In the genomic region with DNA sequence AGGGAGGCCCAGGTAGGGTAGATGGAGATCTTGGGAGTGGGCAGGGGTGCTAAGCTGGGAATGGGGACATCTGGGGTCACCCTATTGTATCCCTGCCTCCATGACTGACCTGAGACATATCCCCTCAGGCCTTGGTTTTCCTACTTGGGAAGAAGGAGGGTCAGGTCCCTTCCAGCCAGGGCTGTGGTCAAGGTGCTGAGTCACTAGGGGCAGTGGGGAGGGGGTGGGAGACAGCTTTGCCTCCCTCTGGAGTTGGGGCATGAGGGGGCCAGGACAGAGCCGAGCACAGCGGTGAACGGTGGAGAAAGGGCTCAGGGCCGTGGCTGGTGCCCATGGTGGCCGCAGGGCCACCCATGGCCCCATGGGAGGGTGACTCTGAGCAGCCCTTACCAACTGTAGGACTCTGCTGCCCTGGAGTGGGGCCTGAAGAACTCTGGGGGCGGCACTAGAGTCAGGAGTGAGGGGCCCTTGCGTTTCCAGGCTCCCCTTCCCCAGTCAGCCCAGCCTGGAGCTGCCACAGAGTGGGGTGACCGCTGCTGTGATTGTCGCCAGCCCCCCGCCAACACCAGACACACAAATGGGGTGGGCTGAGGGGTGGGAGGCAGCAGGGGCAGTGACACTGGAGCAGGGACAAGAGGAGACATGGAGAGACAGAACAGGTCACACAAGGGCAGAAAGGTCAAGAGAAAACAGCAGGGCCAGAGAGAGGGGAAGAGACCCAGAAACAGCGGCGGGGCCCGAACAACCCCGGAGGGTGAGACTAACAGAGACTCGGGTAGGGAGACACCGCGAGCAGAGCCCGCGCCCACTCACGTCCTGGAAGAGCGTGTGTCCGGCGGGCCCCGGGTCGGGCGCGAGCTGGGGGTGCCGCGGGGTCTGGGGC, we compare ENCODE assay signal across 8 cellular contexts. TPM values are rescaled to one million over a fixed set of nuclear protein-coding genes. Genes with fewer than 3 reads are reported as not detected.
DNase-seq lines count a peak whose midpoint lies in the region; ATAC-seq lines count a peak whose summit lies in the region.

No MANE protein-coding gene starts in this region.

- DNase-seq in NCI-H526 treated with DMSO at 0.1 percent for 48 hours (lab: John Stamatoyannopoulos, UW) (peak; percentile 56), NCI-H526 (lab: John Stamatoyannopoulos, UW) (no peak), HT-29 (ENCODE audit: low spot score) (peak; percentile 44), left lobe of liver (ENCODE audit: low spot score) (no peak), superior temporal gyrus (ENCODE audit: extremely low spot score) (peak; percentile 8)
- DNase-seq in effector CD4-positive, alpha-beta T cell: no peak

- ATAC-seq in left lobe of liver (peak; percentile 12), GM19455 (IDR thresholded peaks at IDR 0.05; ENCODE audit: unreplicated experiment) (no peak)

- peak overlapping the region; percentile 77 for H3K27ac ChIP-seq in angular gyrus (ENCODE audit: low read depth, low read length)

RNA-seq across cellular contexts. Expression of gene NECAB3, which starts 0.6 kb away (rescaled TPM):
- 63.5 and 65.9 TPM in 2 replicates for total RNA-seq in HT-29 (2014; rRNA removed; shearing (Covaris generic))
- total RNA-seq in left lobe of liver: 19.9 TPM

RNA-seq across cellular contexts. Expression of gene ACTL10, which starts 6.9 kb away (rescaled TPM):
- 16.5 and 18.5 TPM in 2 replicates for total RNA-seq in HT-29 (2014; rRNA removed; shearing (Covaris generic))
- total RNA-seq in left lobe of liver: 0.20 TPM

RNA-seq across cellular contexts. Expression of gene C20orf144, which starts 11.5 kb away (rescaled TPM):
- 0.15 TPM in 1 of 2 replicates, not detected in the other for total RNA-seq in HT-29 (2014; rRNA removed; shearing (Covaris generic))
- total RNA-seq in left lobe of liver: not detected

RNA-seq across cellular contexts. Expression of gene E2F1, which starts 12.5 kb away (rescaled TPM):
- total RNA-seq in HT-29 (2014; rRNA removed; shearing (Covaris generic)): 86.2 and 98.9 TPM in 2 replicates
- 0.60 TPM for total RNA-seq in left lobe of liver

RNA-seq across cellular contexts. Expression of gene PXMP4, which starts 46.5 kb away (rescaled TPM):
- 14.5 and 28.1 TPM in 2 replicates for total RNA-seq in HT-29 (2014; rRNA removed; shearing (Covaris generic))
- 15.4 TPM for total RNA-seq in left lobe of liver

Comparison
In these comparisons a context has a peak if more than half of its experiments do, and no peak if none do; other contexts are left out.
1. DNase-seq: peak in NCI-H526 treated with DMSO at 0.1 percent for 48 hours (single experiment), HT-29 (single experiment) and superior temporal gyrus (single experiment); none in NCI-H526 (0 of 2), left lobe of liver (single experiment) and effector CD4-positive, alpha-beta T cell (single experiment).
2. RNA of gene ACTL10, which starts 6.9 kb away (total RNA-seq): 16.5 to 18.5 TPM in HT-29; 0.20 TPM in left lobe of liver (single experiment); every median in the first group is over 10 times any median in the second.